ENCODE assay signal across 9 cellular contexts in genomic region chr20:45368221-45368980, GRCh38. TPM values are rescaled to one million over a fixed set of nuclear protein-coding genes. Genes with fewer than 3 reads are reported as not detected.
DNase-seq lines count a peak whose midpoint lies in the region; ATAC-seq and TF ChIP-seq lines count a peak whose summit lies in the region.
"Had no signal": no experiment of that assay in that cellular context is flagged by ENCODE, and none has a peak within 500 bp of the region (broad histone marks: within the 10 kb centered on the region; RNA-seq: fewer than 3 reads in every experiment).

No MANE protein-coding gene starts in this region.

- H3K27me3 ChIP-seq in WERI-Rb-1 (ENCODE audit: insufficient read depth, low read depth, severe bottlenecking), result no peaks in the 10 kb centered on the region
- H3K27me3 ChIP-seq in BE2C, result no peaks in the 10 kb centered on the region

- no peak overlapping the region for H3K4me3 ChIP-seq in WERI-Rb-1 (ENCODE audit: low read depth, low read length)
- no peak overlapping the region for H3K4me3 ChIP-seq in BE2C (ENCODE audit: low read depth, low read length)

- H3K9me3 ChIP-seq in WERI-Rb-1 (ENCODE audit: severe bottlenecking), result no peaks in the 10 kb centered on the region
- H3K9me3 ChIP-seq in BE2C, result no peaks in the 10 kb centered on the region

- no peak overlapping the region for H3K27ac ChIP-seq in WERI-Rb-1

- peaks cover 0 to 3% (median 0%) of the 10 kb centered on the region in 7 donors for H3K9me3 Mint-ChIP-seq in CD14-positive monocyte
- no peaks in the 10 kb centered on the region for H3K9me3 Mint-ChIP-seq in activated CD4-positive, alpha-beta memory T cell treated with anti-CD3 and anti-CD28 coated beads for 36 hours
- H3K9me3 Mint-ChIP-seq in stimulated activated naive CD8-positive, alpha-beta T cell treated with anti-CD3 and anti-CD28 coated beads, Interleukin-15, Interleukin-2, amounts not matched to agents 100 ng/mL and 50 ng/mL, for 24 hours, result no peaks in the 10 kb centered on the region

- POLR2A ChIA-PET in activated CD4-positive, alpha-beta memory T cell treated with anti-CD3 and anti-CD28 coated beads for 36 hours (lab: Charles Lee), result interaction anchor here (1.2 to 1.3 kb wide), 2 partner anchors 11 to 47 kb away, joined by 3 to 4 read pairs; partner anchors contain the start of gene PIGT

- no peaks in the 10 kb centered on the region for H3K4me1 ChIP-seq in BE2C

- H3K27me3 Mint-ChIP-seq in CD14-positive monocyte (ENCODE audit: low read depth in 3 of 3), result peaks cover 2 to 11% (median 9%) of the 10 kb centered on the region in 3 donors
- H3K27me3 Mint-ChIP-seq in activated CD4-positive, alpha-beta memory T cell treated with anti-CD3 and anti-CD28 coated beads for 36 hours, result no peaks in the 10 kb centered on the region
- H3K27me3 Mint-ChIP-seq in stimulated activated naive CD8-positive, alpha-beta T cell treated with anti-CD3 and anti-CD28 coated beads, Interleukin-15, Interleukin-2, amounts not matched to agents 100 ng/mL and 50 ng/mL, for 24 hours, result no peaks in the 10 kb centered on the region

- H3K27ac Mint-ChIP-seq in CD14-positive monocyte, result peak overlapping the region; percentile 85 to 93 (median 91)
- peak overlapping the region; percentile 44 for H3K27ac Mint-ChIP-seq in activated CD4-positive, alpha-beta memory T cell treated with anti-CD3 and anti-CD28 coated beads for 36 hours
- H3K27ac Mint-ChIP-seq in stimulated activated naive CD8-positive, alpha-beta T cell treated with anti-CD3 and anti-CD28 coated beads, Interleukin-15, Interleukin-2, amounts not matched to agents 100 ng/mL and 50 ng/mL, for 24 hours, result peak overlapping the region; percentile 87

- CTCF ChIA-PET in activated CD4-positive, alpha-beta memory T cell treated with anti-CD3 and anti-CD28 coated beads for 36 hours (lab: Charles Lee), result interaction anchor here (0.6 to 21.4 kb wide), 10 partner anchors 18 to 646 kb away, joined by 3 to 503 read pairs (median 7); partner anchors contain the start of gene PIGT

- H3K4me1 Mint-ChIP-seq in CD14-positive monocyte, result peaks cover 52% of the 10 kb centered on the region
- peaks cover 59% of the 10 kb centered on the region for H3K4me1 Mint-ChIP-seq in activated CD4-positive, alpha-beta memory T cell treated with anti-CD3 and anti-CD28 coated beads for 36 hours (ENCODE audit: low read depth)
- H3K4me1 Mint-ChIP-seq in stimulated activated naive CD8-positive, alpha-beta T cell treated with anti-CD3 and anti-CD28 coated beads, Interleukin-15, Interleukin-2, amounts not matched to agents 100 ng/mL and 50 ng/mL, for 24 hours (ENCODE audit: low read depth), result peaks cover 66% of the 10 kb centered on the region

- TF ChIP-seq CTCF in CD14-positive monocyte (IDR thresholded peaks at IDR 0.05) (no peak), WERI-Rb-1 (IDR thresholded peaks at IDR 0.05; ENCODE audit: low read depth, low read length) (no peak), BE2C (IDR thresholded peaks at IDR 0.05; ENCODE audit: low read depth, low read length) (no peak)

- H3K36me3 Mint-ChIP-seq in CD14-positive monocyte, result peaks cover 49% of the 10 kb centered on the region in 2 donors
- H3K36me3 Mint-ChIP-seq in activated CD4-positive, alpha-beta memory T cell treated with anti-CD3 and anti-CD28 coated beads for 36 hours, result peaks cover 17% of the 10 kb centered on the region
- peaks cover 46% of the 10 kb centered on the region for H3K36me3 Mint-ChIP-seq in stimulated activated naive CD8-positive, alpha-beta T cell treated with anti-CD3 and anti-CD28 coated beads, Interleukin-15, Interleukin-2, amounts not matched to agents 100 ng/mL and 50 ng/mL, for 24 hours (ENCODE audit: low read depth)

- DNase-seq in CD14-positive monocyte (ENCODE audit: low spot score), result peak; percentile 61
- peak; percentile 66 for DNase-seq in activated CD4-positive, alpha-beta memory T cell treated with anti-CD3 and anti-CD28 coated beads for 36 hours
- DNase-seq in dermis blood vessel endothelial cell, result no peak
- no peak for DNase-seq in WERI-Rb-1
- no peak for DNase-seq in BE2C
- DNase-seq: DND-41 had no signal

- ATAC-seq in GM19452 (IDR thresholded peaks at IDR 0.05; ENCODE audit: unreplicated experiment) (peak; percentile 74), HG03432 (IDR thresholded peaks at IDR 0.05; ENCODE audit: unreplicated experiment) (peak; percentile 79)

- peaks cover 33% of the 10 kb centered on the region for H3K36me3 ChIP-seq in WERI-Rb-1
- peaks cover 10% of the 10 kb centered on the region for H3K36me3 ChIP-seq in BE2C

- H3K4me3 Mint-ChIP-seq in CD14-positive monocyte, result peak overlapping the region in 1 of 2 donors; percentile 73
- no peak overlapping the region for H3K4me3 Mint-ChIP-seq in activated CD4-positive, alpha-beta memory T cell treated with anti-CD3 and anti-CD28 coated beads for 36 hours
- peak overlapping the region; percentile 67 for H3K4me3 Mint-ChIP-seq in stimulated activated naive CD8-positive, alpha-beta T cell treated with anti-CD3 and anti-CD28 coated beads, Interleukin-15, Interleukin-2, amounts not matched to agents 100 ng/mL and 50 ng/mL, for 24 hours

- intact Hi-C loops in CD14-positive monocyte (cut with micrococcal nuclease), result loop anchor here in 1 of 2 donors (5.0 kb wide), 1 partner anchor 49 kb away; the partner anchor contains the start of gene PIGT
- intact Hi-C loops in activated CD4-positive, alpha-beta memory T cell treated with anti-CD3 and anti-CD28 coated beads for 36 hours (cut with micrococcal nuclease), result no loop called here

RNA-seq across cellular contexts. Expression of gene SYS1, which starts 5.4 kb away (rescaled TPM):
- 10 to 100 TPM; 22.1 to 23.1 TPM for polyA plus RNA-seq in CD14-positive monocyte
- 10 to 100 TPM; 19.9 to 24.8 TPM for total RNA-seq in activated CD4-positive, alpha-beta memory T cell treated with anti-CD3 and anti-CD28 coated beads for 36 hours
- total RNA-seq in dermis blood vessel endothelial cell, result 23.3 and 26.2 TPM in 2 replicates
- polyA plus RNA-seq in BE2C (2012; ENCODE audit: insufficient read depth, insufficient read length, low read depth), result 39.5 TPM

RNA-seq across cellular contexts. Expression of gene TP53TG5, which starts 9.7 kb away (rescaled TPM):
- polyA plus RNA-seq in CD14-positive monocyte, result under 1 TPM in 1 of 2 donors, not detected in 1; 0.11 TPM
- total RNA-seq in activated CD4-positive, alpha-beta memory T cell treated with anti-CD3 and anti-CD28 coated beads for 36 hours, result under 1 TPM; 0.24 to 0.55 TPM
- not detected in 2 replicates for total RNA-seq in dermis blood vessel endothelial cell
- 2.3 TPM for polyA plus RNA-seq in BE2C (2012; ENCODE audit: insufficient read depth, insufficient read length, low read depth)

RNA-seq across cellular contexts. Expression of gene SDC4, which starts 20.2 kb away (rescaled TPM):
- polyA plus RNA-seq in CD14-positive monocyte, result 1 to 10 TPM; 1.6 to 1.9 TPM
- 10 to 100 TPM; 67.8 to 69.8 TPM for total RNA-seq in activated CD4-positive, alpha-beta memory T cell treated with anti-CD3 and anti-CD28 coated beads for 36 hours
- total RNA-seq in dermis blood vessel endothelial cell, result 41.5 and 79.3 TPM in 2 replicates
- polyA plus RNA-seq in BE2C (2012; ENCODE audit: insufficient read depth, insufficient read length, low read depth), result 24.9 TPM

RNA-seq across cellular contexts. Expression of gene DBNDD2, which starts 39.7 kb away (rescaled TPM):
- polyA plus RNA-seq in CD14-positive monocyte, result 10 to 100 TPM; 15.6 to 21.9 TPM
- 10 to 100 TPM; 21.6 to 22.6 TPM for total RNA-seq in activated CD4-positive, alpha-beta memory T cell treated with anti-CD3 and anti-CD28 coated beads for 36 hours
- total RNA-seq in dermis blood vessel endothelial cell, result 3.4 and 8.9 TPM in 2 replicates
- polyA plus RNA-seq in BE2C (2012; ENCODE audit: insufficient read depth, insufficient read length, low read depth), result 29.0 TPM

RNA-seq across cellular contexts. Expression of gene PIGT, which starts 47.5 kb away (rescaled TPM):
- 10 to 100 TPM; 59.7 to 87.6 TPM for polyA plus RNA-seq in CD14-positive monocyte
- total RNA-seq in activated CD4-positive, alpha-beta memory T cell treated with anti-CD3 and anti-CD28 coated beads for 36 hours, result 10 to 100 TPM; 41.5 to 44.4 TPM
- 23.8 and 32.4 TPM in 2 replicates for total RNA-seq in dermis blood vessel endothelial cell
- 192 TPM for polyA plus RNA-seq in BE2C (2012; ENCODE audit: insufficient read depth, insufficient read length, low read depth)

Comparison
In these comparisons a context has a peak if more than half of its experiments do, and no peak if none do; other contexts are left out.
1. DNase-seq: peak in CD14-positive monocyte (single experiment) and activated CD4-positive, alpha-beta memory T cell treated with anti-CD3 and anti-CD28 coated beads for 36 hours (single experiment); none in dermis blood vessel endothelial cell (single experiment), WERI-Rb-1 (single experiment) and BE2C (single experiment).
2. Peak in every context shown above with its lines, with median percentiles within 50 percentile points of each other: H3K27ac Mint-ChIP-seq.